Comparison of ENCODE assay signal across 18 cellular contexts in the genomic region with DNA sequence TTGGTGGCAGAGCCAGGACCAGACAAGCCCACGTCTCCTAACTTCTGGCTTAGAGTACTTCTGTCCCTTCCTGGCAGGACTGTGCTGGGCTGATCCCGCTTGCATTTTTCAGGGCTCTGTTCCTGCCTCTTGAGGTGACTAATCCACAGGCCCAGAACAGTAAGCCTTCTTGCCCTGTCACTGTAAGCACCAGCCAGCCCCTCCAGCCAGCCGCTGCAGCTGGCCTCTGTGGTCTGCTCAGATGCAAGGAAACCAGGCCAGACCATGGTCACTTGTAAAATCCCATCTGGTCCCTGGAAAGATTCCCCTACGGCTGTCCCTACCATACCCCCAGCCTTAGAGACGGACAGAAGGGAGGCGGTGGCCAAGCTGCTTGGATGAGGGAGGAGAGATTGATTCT.
DNase-seq lines count a peak whose midpoint lies in the region; ATAC-seq, FAIRE-seq and TF ChIP-seq lines count a peak whose summit lies in the region.
"Had no signal": no experiment of that assay in that cellular context is flagged by ENCODE, and none has a peak within 500 bp of the region (broad histone marks: within the 10 kb centered on the region; RNA-seq: fewer than 3 reads in every experiment).

No MANE protein-coding gene starts in this region.

- no peak overlapping the region for H4K5ac ChIP-seq in H1 (ENCODE audit: insufficient read length, low read depth, low read length)

- ATAC-seq in left lung: peak; percentile 37
- no peak for ATAC-seq in thoracic aorta (ENCODE audit: insufficient number of reproducible peaks, low FRiP score, low read depth)
- ATAC-seq in GM19351 (IDR thresholded peaks at IDR 0.05; ENCODE audit: unreplicated experiment): no peak
- ATAC-seq: naive thymus-derived CD8-positive, alpha-beta T cell had no signal

- no peak overlapping the region for H4K91ac ChIP-seq in H1 (replicated peaks; ENCODE audit: insufficient read length, low read length)

- no peak overlapping the region for H3K14ac ChIP-seq in H1 (ENCODE audit: insufficient read length)

- H3K23ac ChIP-seq in H1 (ENCODE audit: insufficient read length): no peak overlapping the region

- no peak overlapping the region for H3K18ac ChIP-seq in H1 (ENCODE audit: extremely low read depth, low read length)

- H3K27me3 ChIP-seq in H1 (replicated peaks in 1 of 4; ENCODE audit: control insufficient read depth in 3 of 4, extremely low read depth in 1 of 4, insufficient read depth in 3 of 4, low read length in 3 of 4) (no peaks in the 10 kb centered on the region), left lung (no peaks in the 10 kb centered on the region), thoracic aorta (replicated peaks; ENCODE audit: insufficient read depth) (no peaks in the 10 kb centered on the region)
- H3K27me3 ChIP-seq: upper lobe of left lung had no signal

- DNase-seq in M059J (ENCODE audit: low read depth): peak; percentile 13
- no peak for DNase-seq in H1 (ENCODE audit: low read depth in 1 of 2, low spot score in 2 of 2)
- no peak for DNase-seq in left lung
- DNase-seq in thoracic aorta (ENCODE audit: low spot score): no peak
- DNase-seq in mucosa of gallbladder (ENCODE audit: low spot score): no peak
- no peak for DNase-seq in NCI-H2029 treated with DMSO at 0.1 percent for 48 hours (lab: John Stamatoyannopoulos, UW)
- DNase-seq in cerebellum (ENCODE audit: low spot score): no peak
- DNase-seq: activated CD4-positive, CD25-positive, alpha-beta regulatory T cell treated with anti-CD3 and anti-CD28 coated beads, Interleukin-2, amount 50 U/mL, for 72 hours; activated T-cell treated with anti-CD3 and anti-CD28 coated beads, Interleukin-2, amount 50 U/mL, for 48 hours; Calu3; immature natural killer cell; naive thymus-derived CD8-positive, alpha-beta T cell; NCI-H187; stimulated activated CD4-positive, alpha-beta T cell treated with anti-CD3 and anti-CD28 coated beads, Interleukin-12 subunit alpha, Interleukin-12 subunit beta, amount 100 ng/mL, for 4 hours; SW 1271; upper lobe of left lung had no signal

- H3K27ac ChIP-seq in H1 (ENCODE audit: low read depth, low read length) (no peak overlapping the region), left lung (no peak overlapping the region), thoracic aorta (peak overlapping the region; percentile 57 to 58)
- H3K27ac ChIP-seq: upper lobe of left lung had no signal

- H2AK5ac ChIP-seq in H1 (ENCODE audit: low read depth, low read length): no peak overlapping the region

- H3K4me2 ChIP-seq in H1 (ENCODE audit: insufficient read depth in 1 of 2, low read depth in 2 of 2, low read length in 2 of 2): no peak overlapping the region

- no peak overlapping the region for H2BK120ac ChIP-seq in H1 (replicated peaks; ENCODE audit: low read depth, low read length)

- WGBS in H1 (ENCODE audit: extremely low coverage in 1 of 2, insufficient coverage in 1 of 2, insufficient read length in 1 of 2, insufficient replicate concordance in 2 of 2, low coverage in 1 of 2, low lambda C conversion rate in 2 of 2, missing lambda C conversion rate in 1 of 2), 2 experiments: 85% methylated on average over 6 of the region's 6 CpGs; no CpG with 5 or more reads in 1 of the 2 experiments

- no peaks in the 10 kb centered on the region for H3K9me3 ChIP-seq in H1 (ENCODE audit: insufficient read depth in 2 of 2, low read depth in 1 of 2, low read length in 1 of 2)
- H3K9me3 ChIP-seq in left lung: no peaks in the 10 kb centered on the region
- H3K9me3 ChIP-seq in thoracic aorta: no peaks in the 10 kb centered on the region
- H3K9me3 ChIP-seq: upper lobe of left lung had no signal

- TF ChIP-seq RAD21 in H1 (IDR thresholded peaks at IDR 0.05 in 1 of 2, conservative IDR thresholded peaks at IDR 0.05 in 1 of 2; ENCODE audit: low read depth in 2 of 2, low read length in 2 of 2): no peak

- peaks cover 0 to 11% of the 10 kb centered on the region in 2 experiments; a peak in 2 of 4 replicates for H3K79me2 ChIP-seq in H1 (ENCODE audit: control insufficient read depth in 1 of 2, insufficient read depth in 2 of 2, low read length in 2 of 2)

- POLR2A ChIA-PET in H1 (lab: Charles Lee; ENCODE audit: partially characterized antibody): interaction anchor here (2.0 kb wide), 1 partner anchor 9 kb away, joined by 6 read pairs; no protein-coding TSS in a partner anchor

- TF ChIP-seq CTCF in H1 (IDR thresholded peaks at IDR 0.05; ENCODE audit: control extremely low read depth in 1 of 3, insufficient read depth in 1 of 3, low read depth in 1 of 3, low read length in 3 of 3) (no peak), left lung (IDR thresholded peaks at IDR 0.05) (no peak), thoracic aorta (IDR thresholded peaks at IDR 0.05) (no peak)

- no peak overlapping the region for H3K4me3 ChIP-seq in H1 (ENCODE audit: extremely low read depth in 1 of 4, insufficient read depth in 2 of 4, low read depth in 3 of 4, low read length in 4 of 4)
- no peak overlapping the region for H3K4me3 ChIP-seq in left lung
- H3K4me3 ChIP-seq in thoracic aorta: no peak overlapping the region
- H3K4me3 ChIP-seq: upper lobe of left lung had no signal

- H3K4ac ChIP-seq in H1 (replicated peaks; ENCODE audit: insufficient read length, low read depth, low read length): no peak overlapping the region

- CTCF ChIA-PET in H1 (lab: Charles Lee; ENCODE audit: partially characterized antibody): interaction anchor here (0.8 to 7.9 kb wide), 15 partner anchors 8 to 102 kb away, joined by 3 to 49 read pairs (median 4); a partner anchor contains a TSS

- TF ChIP-seq EP300 in H1 (IDR thresholded peaks at IDR 0.05; ENCODE audit: borderline replicate concordance in 1 of 2, low read depth in 2 of 2, low read length in 2 of 2): no peak

- H3K36me3 ChIP-seq in H1 (ENCODE audit: control insufficient read depth in 2 of 4, insufficient read depth in 4 of 4, low read length in 3 of 4) (no peaks in the 10 kb centered on the region), left lung (no peaks in the 10 kb centered on the region), thoracic aorta (peaks cover 5% of the 10 kb centered on the region)
- H3K36me3 ChIP-seq: upper lobe of left lung had no signal

- no peak overlapping the region for H2BK12ac ChIP-seq in H1 (ENCODE audit: low read depth, low read length)

- no peak for FAIRE-seq in H1 (lab: Jason Lieb, UNC)
- FAIRE-seq: endothelial cell of umbilical vein had no signal

- no peak overlapping the region for H2BK20ac ChIP-seq in H1 (ENCODE audit: low read length)

- H2BK5ac ChIP-seq in H1 (ENCODE audit: low read depth, low read length): 0 out of 2 replicates have a peak overlapping the region, but pooled peaks have one; percentile 19

- H3K4me1 ChIP-seq in H1 (replicated peaks in 1 of 4; ENCODE audit: control insufficient read depth in 3 of 4, insufficient read depth in 4 of 4, low read length in 3 of 4) (peaks cover 0 to 17% (median 6%) of the 10 kb centered on the region in 4 experiments; a peak in 5 of 7 replicates), left lung (peaks cover 0 to 19% of the 10 kb centered on the region in 2 donors), thoracic aorta (ENCODE audit: control insufficient read depth in 1 of 2, low read depth in 2 of 2) (peaks cover 29 to 83% of the 10 kb centered on the region in 2 donors)

- peaks cover 14% of the 10 kb centered on the region; the same call in 1 of the 2 replicates for H3K79me1 ChIP-seq in H1 (ENCODE audit: low read depth, low read length)

- H2BK15ac ChIP-seq in H1 (ENCODE audit: low read length): no peak overlapping the region

- H2AFZ ChIP-seq in H1 (ENCODE audit: low read length): no peak overlapping the region

- H3K56ac ChIP-seq in H1 (replicated peaks; ENCODE audit: insufficient read length, low read depth, low read length): no peak overlapping the region

- no peaks in the 10 kb centered on the region for H3K23me2 ChIP-seq in H1 (ENCODE audit: low read depth, low read length)

- intact Hi-C loops in left lung (cut with DNase I): no loop called here

- no peak overlapping the region for H4K8ac ChIP-seq in H1 (ENCODE audit: extremely low read depth, insufficient read depth, low read length)

- H4K20me1 ChIP-seq in H1 (replicated peaks in 1 of 2; ENCODE audit: control insufficient read depth in 1 of 2, insufficient read depth in 2 of 2, low read length in 2 of 2): peaks cover 3 to 13% of the 10 kb centered on the region in 2 experiments

- no peak overlapping the region for H3K9ac ChIP-seq in H1 (replicated peaks in 1 of 4; ENCODE audit: extremely low read depth in 1 of 4, low read depth in 3 of 4, low read length in 3 of 4)

- no peak for TF ChIP-seq POLR2A in H1 (IDR thresholded peaks at IDR 0.05; ENCODE audit: control extremely low read depth in 1 of 2, low read depth in 2 of 2, low read length in 2 of 2)

TF ChIP-seq in H1, 55 proteins besides CTCF, POLR2A, EP300 and RAD21:
- TF ChIP-seq BCL11A (IDR thresholded peaks at IDR 0.05; ENCODE audit: low read depth in 2 of 2, low read length in 2 of 2) (no peak), ZNF274 (IDR thresholded peaks at IDR 0.05; ENCODE audit: borderline replicate concordance, extremely low read depth, low read length) (no peak), SRF (IDR thresholded peaks at IDR 0.05; ENCODE audit: low read depth, low read length) (no peak)

Comparison
In these comparisons a context has a peak if more than half of its experiments do, and no peak if none do; other contexts are left out.
1. H3K27ac ChIP-seq: peak in thoracic aorta (2 of 2); none in H1 (single experiment) and left lung (0 of 2).